In the genomic region with DNA sequence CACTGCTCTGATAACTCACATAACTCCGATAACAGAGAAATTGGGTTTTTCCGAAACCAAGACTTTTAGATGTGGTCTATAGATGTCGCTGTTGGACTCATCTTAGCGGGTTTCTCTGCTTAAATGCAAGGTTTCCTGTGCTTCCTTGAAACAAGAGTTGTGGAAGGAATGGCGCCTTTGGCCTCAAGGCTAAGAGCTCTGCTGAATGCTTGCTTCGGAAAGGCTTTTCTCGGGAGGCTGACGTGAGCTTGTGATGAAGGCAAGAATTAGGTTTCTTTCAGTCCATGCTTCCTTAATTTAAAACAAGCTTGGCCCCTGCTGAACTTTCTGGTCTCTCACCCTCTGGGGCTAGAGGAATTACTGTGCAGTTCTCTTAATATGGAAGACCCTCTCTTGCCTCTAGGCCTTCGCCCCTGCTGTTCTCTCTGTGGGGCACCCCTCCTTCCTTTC, we compare ENCODE assay signal across 9 cellular contexts.
A peak's percentile ranks its signal among the peaks of the same experiment; 100 is the strongest.
DNase-seq lines count a peak whose midpoint lies in the region; ATAC-seq, FAIRE-seq and TF ChIP-seq lines count a peak whose summit lies in the region.
"Had no signal": no experiment of that assay in that cellular context is flagged by ENCODE, and none has a peak within 500 bp of the region (broad histone marks: within the 10 kb centered on the region; RNA-seq: fewer than 3 reads in every experiment).

No MANE protein-coding gene starts in this region.

- H3K36me3 ChIP-seq in Karpas-422 (ENCODE audit: insufficient read depth, low read length) (no peaks in the 10 kb centered on the region), endothelial cell of umbilical vein (ENCODE audit: control insufficient read depth in 2 of 2, extremely low read depth in 1 of 2, insufficient read depth in 2 of 2, low read length in 2 of 2) (no peaks in the 10 kb centered on the region)

- H3K27ac ChIP-seq in Karpas-422 (ENCODE audit: low read length) = no peak overlapping the region
- no peak overlapping the region for H3K27ac ChIP-seq in endothelial cell of umbilical vein (ENCODE audit: insufficient read depth, low read depth, low read length)

- no peaks in the 10 kb centered on the region for H3K4me1 ChIP-seq in Karpas-422 (ENCODE audit: low read length)
- no peaks in the 10 kb centered on the region for H3K4me1 ChIP-seq in endothelial cell of umbilical vein (ENCODE audit: control insufficient read depth, extremely low read depth, insufficient read depth, low read length)

- peaks cover 4% of the 10 kb centered on the region for H3K36me3 Mint-ChIP-seq in mesothelial cell of epicardium

- CTCF ChIA-PET in endothelial cell of umbilical vein (lab: Charles Lee) = interaction anchor here (0.6 to 3.4 kb wide), 10 partner anchors 12 to 870 kb away, joined by 3 to 36 read pairs (median 3); no protein-coding TSS in a partner anchor

- TF ChIP-seq CTCF in GM10266 (IDR thresholded peaks at IDR 0.05; ENCODE audit: control insufficient read depth, insufficient read depth, low read depth, missing control alignments) (peak; percentile 66), endothelial cell of umbilical vein (IDR thresholded peaks at IDR 0.05; ENCODE audit: extremely low read depth in 1 of 2, insufficient read depth in 1 of 2, low read depth in 1 of 2, low read length in 2 of 2) (peak; percentile 50), mesothelial cell of epicardium (IDR thresholded peaks at IDR 0.05; ENCODE audit: unreplicated experiment) (peak; percentile 59)

- intact Hi-C loops in endothelial cell of umbilical vein (cut with micrococcal nuclease) = loop anchor here (1.0 kb wide), 2 partner anchors 350 to 625 kb away; no protein-coding TSS in a partner anchor

- H3K9me3 ChIP-seq in Karpas-422 (ENCODE audit: low read length) (no peaks in the 10 kb centered on the region), endothelial cell of umbilical vein (replicated peaks; ENCODE audit: control insufficient read depth, insufficient read depth, low read length) (no peaks in the 10 kb centered on the region)

- H3K79me2 ChIP-seq in Karpas-422 (ENCODE audit: low read length) = no peaks in the 10 kb centered on the region
- H3K79me2 ChIP-seq in endothelial cell of umbilical vein (ENCODE audit: control insufficient read depth, insufficient read depth, low read length) = no peaks in the 10 kb centered on the region

- H3K27me3 ChIP-seq in Karpas-422 (ENCODE audit: low read length) (no peaks in the 10 kb centered on the region), endothelial cell of umbilical vein (ENCODE audit: control insufficient read depth in 2 of 2, insufficient read depth in 2 of 2, low read length in 2 of 2) (no peaks in the 10 kb centered on the region)

- in situ Hi-C loops in ACHN (cut with HindIII; ENCODE audit: low pct_ligation_motif_present, low pct_unique_long_range_greater_than_20kb, low sequenced_read_pairs) = no loop called here

- H2AFZ ChIP-seq in Karpas-422 (ENCODE audit: low read length) = no peak overlapping the region
- no peak overlapping the region for H2AFZ ChIP-seq in endothelial cell of umbilical vein (ENCODE audit: low read depth, low read length)

- no peaks in the 10 kb centered on the region for H3K9me1 ChIP-seq in endothelial cell of umbilical vein (replicated peaks; ENCODE audit: control insufficient read depth, extremely low read depth, insufficient read depth, low read length)

- no peak for ATAC-seq in HG02870 (IDR thresholded peaks at IDR 0.05; ENCODE audit: unreplicated experiment)

- H4K20me1 ChIP-seq in Karpas-422 (ENCODE audit: insufficient read depth, low read depth, low read length) (no peaks in the 10 kb centered on the region), endothelial cell of umbilical vein (replicated peaks; ENCODE audit: control insufficient read depth, extremely low read depth, insufficient read depth, low read length) (no peaks in the 10 kb centered on the region)

- POLR2A ChIA-PET in endothelial cell of umbilical vein (lab: Charles Lee) = no interaction called here

- H3K9me3 Mint-ChIP-seq in mesothelial cell of epicardium = peaks cover 8% of the 10 kb centered on the region

- peaks cover 5% of the 10 kb centered on the region for H3K4me1 Mint-ChIP-seq in mesothelial cell of epicardium

- TF ChIP-seq POLR2A in endothelial cell of umbilical vein (IDR thresholded peaks at IDR 0.05; ENCODE audit: low read depth, low read length) = no peak

- no peak overlapping the region for H3K9ac ChIP-seq in Karpas-422 (ENCODE audit: low read length)
- H3K9ac ChIP-seq in endothelial cell of umbilical vein (replicated peaks; ENCODE audit: extremely low read depth, insufficient read depth, low read length) = no peak overlapping the region

- no TSS peak for BruUV-seq in endothelial cell of umbilical vein (replicated peaks; lab: Mats Ljungman, UMichigan)

- no peak overlapping the region for H3K27ac Mint-ChIP-seq in mesothelial cell of epicardium

- H3K4me3 ChIP-seq in Karpas-422 (ENCODE audit: low read length) (no peak overlapping the region), endothelial cell of umbilical vein (replicated peaks in 1 of 3; ENCODE audit: insufficient read depth in 1 of 3, low read depth in 1 of 3, low read length in 3 of 3) (no peak overlapping the region)

- H3K9me2 ChIP-seq in Karpas-422 (replicated peaks; ENCODE audit: insufficient read depth, low read length) = no peaks in the 10 kb centered on the region

- H3K4me3 Mint-ChIP-seq in mesothelial cell of epicardium = no peak overlapping the region

- peak; percentile 68 for FAIRE-seq in endothelial cell of umbilical vein (lab: Jason Lieb, UNC)
- FAIRE-seq: endometrium had no signal

- DNase-seq in ACHN (peak; percentile 80), GM10266 (ENCODE audit: extremely low spot score) (peak; percentile 39), Karpas-422 (peak; percentile 81), OCI-M2 (lab: John Stamatoyannopoulos, UW; ENCODE audit: unreplicated experiment) (peak; percentile 35), endothelial cell of umbilical vein (ENCODE audit: low read depth, low spot score) (peak; percentile 43), mesothelial cell of epicardium (ENCODE audit: low spot score in 2 of 2, unreplicated experiment in 2 of 2) (peak in 1 of 2 experiments; percentile 42)
- no peak for DNase-seq in stimulated activated CD4-positive, alpha-beta T cell treated with anti-CD3 and anti-CD28 coated beads, Interleukin-15, amount 100 ng/mL, for 24 hours

- peaks cover 14% of the 10 kb centered on the region for H3K27me3 Mint-ChIP-seq in mesothelial cell of epicardium (ENCODE audit: low read depth)

- H3K4me2 ChIP-seq in Karpas-422 (ENCODE audit: low read depth, low read length, poor library complexity, severe bottlenecking) (no peak overlapping the region), endothelial cell of umbilical vein (ENCODE audit: insufficient read depth, low read length) (no peak overlapping the region)

- dilution Hi-C loops in endothelial cell of umbilical vein (cut with MboI; ENCODE audit: extremely low pct_ligation_motif_present, low sequenced_read_pairs) = no loop called here

TF ChIP-seq in endothelial cell of umbilical vein, 7 proteins besides CTCF, POLR2A, EP300 and RAD21:
- TF ChIP-seq GATA2 (IDR thresholded peaks at IDR 0.05; ENCODE audit: insufficient read depth, insufficient read length, low read depth, low read length) (no peak), JUN (IDR thresholded peaks at IDR 0.05; ENCODE audit: borderline replicate concordance, insufficient read depth, insufficient read length, low read depth) (no peak), MYC (IDR thresholded peaks at IDR 0.05; ENCODE audit: low read depth, low read length) (no peak), EZH2 (IDR thresholded peaks at IDR 0.05; ENCODE audit: borderline replicate concordance, low read depth, low read length, severe bottlenecking) (no peak), FOS (IDR thresholded peaks at IDR 0.05; ENCODE audit: borderline replicate concordance, insufficient read depth, low read length) (no peak), POLR2AphosphoS5 (IDR thresholded peaks at IDR 0.05; ENCODE audit: insufficient read depth, low read depth, low read length) (no peak)
- TF ChIP-seq, protein P1, sequence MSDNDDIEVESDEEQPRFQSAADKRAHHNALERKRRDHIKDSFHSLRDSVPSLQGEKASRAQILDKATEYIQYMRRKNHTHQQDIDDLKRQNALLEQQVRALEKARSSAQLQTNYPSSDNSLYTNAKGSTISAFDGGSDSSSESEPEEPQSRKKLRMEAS (IDR thresholded peaks at IDR 0.05; ENCODE audit: insufficient read depth, insufficient read length) = no peak
TF ChIP-seq in endothelial cell of umbilical vein: peak in this region for 0.
